ENCODE assay signal across 30 cellular contexts in the genomic region with DNA sequence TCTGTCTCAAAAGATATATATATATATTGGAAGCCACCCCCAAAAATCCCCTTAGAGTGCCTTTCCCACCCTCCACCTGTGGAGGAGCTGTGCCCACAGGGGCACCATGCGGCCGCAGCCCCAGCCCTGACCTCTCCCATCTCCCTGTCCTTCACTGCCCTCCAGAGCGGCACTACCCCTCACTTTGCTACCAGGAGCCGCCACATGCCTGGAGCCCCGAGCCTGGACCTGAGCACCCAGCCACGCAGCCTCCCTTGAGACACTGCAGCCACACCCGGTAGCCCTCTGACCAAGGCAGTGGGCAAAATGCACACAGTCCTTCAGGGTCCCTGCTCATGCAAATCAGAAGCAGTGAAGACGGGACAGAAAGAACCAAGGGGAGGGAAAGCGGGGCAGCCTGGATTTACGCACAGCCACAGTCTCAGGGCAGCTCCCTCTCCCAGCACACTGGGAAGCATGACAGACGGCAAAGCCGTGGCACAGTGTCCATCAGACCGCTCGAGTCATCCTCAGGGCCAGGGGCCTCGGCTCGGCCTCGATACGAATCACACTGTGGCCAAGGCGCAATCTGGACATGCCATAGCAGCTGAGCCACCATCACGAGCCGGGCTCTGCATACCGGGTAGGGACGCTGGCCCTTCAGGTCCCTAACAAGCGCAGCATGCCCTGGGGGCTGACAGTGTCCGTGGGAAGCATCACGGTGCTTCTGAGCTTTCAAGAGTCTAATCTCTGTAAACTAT. TPM values are rescaled to one million over a fixed set of nuclear protein-coding genes. Genes with fewer than 3 reads are reported as not detected.
DNase-seq lines count a peak whose midpoint lies in the region; ATAC-seq, FAIRE-seq and TF ChIP-seq lines count a peak whose summit lies in the region.
"Had no signal": no experiment of that assay in that cellular context is flagged by ENCODE, and none has a peak within 500 bp of the region (broad histone marks: within the 10 kb centered on the region; RNA-seq: fewer than 3 reads in every experiment).

No MANE protein-coding gene starts in this region.

- 93% methylated on average over 25 of the region's 26 CpGs; no CpG with 5 or more reads in 1 of the 2 experiments for WGBS in H1 (ENCODE audit: extremely low coverage in 1 of 2, insufficient coverage in 1 of 2, insufficient read length in 1 of 2, insufficient replicate concordance in 2 of 2, low coverage in 1 of 2, low lambda C conversion rate in 2 of 2, missing lambda C conversion rate in 1 of 2), 2 experiments

- no peak overlapping the region for H4K5ac ChIP-seq in H1 (ENCODE audit: insufficient read length, low read depth, low read length)

- TF ChIP-seq EP300 in H1 (IDR thresholded peaks at IDR 0.05; ENCODE audit: borderline replicate concordance in 1 of 2, low read depth in 2 of 2, low read length in 2 of 2) = no peak

- peaks cover 33 to 40% of the 10 kb centered on the region in 2 experiments for H4K20me1 ChIP-seq in H1 (replicated peaks in 1 of 2; ENCODE audit: control insufficient read depth in 1 of 2, insufficient read depth in 2 of 2, low read length in 2 of 2)
- H4K20me1 ChIP-seq in neural progenitor cell (ENCODE audit: low read depth) = peaks cover 76% of the 10 kb centered on the region

- no peak overlapping the region for H4K91ac ChIP-seq in H1 (replicated peaks; ENCODE audit: insufficient read length, low read length)

- CTCF ChIA-PET in H1 (lab: Charles Lee; ENCODE audit: partially characterized antibody) = interaction anchor here (1.0 to 5.4 kb wide), 8 partner anchors 10 to 248 kb away, joined by 3 to 30 read pairs (median 3); no protein-coding TSS in a partner anchor

- H3K27me3 ChIP-seq in H1 (replicated peaks in 1 of 4; ENCODE audit: control insufficient read depth in 3 of 4, extremely low read depth in 1 of 4, insufficient read depth in 3 of 4, low read length in 3 of 4) (no peaks in the 10 kb centered on the region), lower lobe of right lung (ENCODE audit: low read depth) (no peaks in the 10 kb centered on the region), neural progenitor cell (no peaks in the 10 kb centered on the region)
- H3K27me3 ChIP-seq: esophagus muscularis mucosa, upper lobe of left lung had no signal

- no peak overlapping the region for H3K27ac Mint-ChIP-seq in activated naive CD8-positive, alpha-beta T cell treated with anti-CD3 and anti-CD28 coated beads, Interleukin-2, amount 10 ng/mL, durations not matched to agents 7 days and 5 days
- H3K27ac Mint-ChIP-seq in activated naive CD8-positive, alpha-beta T cell treated with anti-CD3 and anti-CD28 coated beads, Interleukin-2, amount 50 U/mL, for 24 hours = no peak overlapping the region
- H3K27ac Mint-ChIP-seq in neural progenitor cell = no peak overlapping the region
- H3K27ac Mint-ChIP-seq: activated T-cell treated with anti-CD3 and anti-CD28 coated beads, Interleukin-2, amount 50 U/mL, for 24 hours; naive thymus-derived CD8-positive, alpha-beta T cell; stimulated activated naive B cell treated with anti-CD40 and anti-IgM and Interleukin-4, amounts not matched to agents 10 μg/mL and 1 μg/mL and 100 μg/mL, for 72 hours; T-helper 2 cell treated with Interferon-gamma antibody and Interleukin-4, amounts not matched to agents 5 μg/mL and 100 μg/mL, for 36 hours had no signal

- no peak overlapping the region for H3K27ac ChIP-seq in H1 (ENCODE audit: low read depth, low read length)
- H3K27ac ChIP-seq in lower lobe of right lung = no peak overlapping the region
- no peak overlapping the region for H3K27ac ChIP-seq in neural progenitor cell
- H3K27ac ChIP-seq: esophagus muscularis mucosa, skin epidermis, upper lobe of left lung had no signal

- no peaks in the 10 kb centered on the region for H3K27me3 Mint-ChIP-seq in activated naive CD8-positive, alpha-beta T cell treated with anti-CD3 and anti-CD28 coated beads, Interleukin-2, amount 10 ng/mL, durations not matched to agents 7 days and 5 days
- H3K27me3 Mint-ChIP-seq in activated naive CD8-positive, alpha-beta T cell treated with anti-CD3 and anti-CD28 coated beads, Interleukin-2, amount 50 U/mL, for 24 hours = no peaks in the 10 kb centered on the region
- peaks cover 2% of the 10 kb centered on the region for H3K27me3 Mint-ChIP-seq in neural progenitor cell (ENCODE audit: insufficient read depth, low read depth)
- H3K27me3 Mint-ChIP-seq: activated T-cell treated with anti-CD3 and anti-CD28 coated beads, Interleukin-2, amount 50 U/mL, for 24 hours; CD8-positive, alpha-beta memory T cell; naive thymus-derived CD8-positive, alpha-beta T cell; stimulated activated naive B cell treated with anti-CD40 and anti-IgM and Interleukin-4, amounts not matched to agents 10 μg/mL and 1 μg/mL and 100 μg/mL, for 72 hours had no signal

- H3K4me1 Mint-ChIP-seq in activated naive CD8-positive, alpha-beta T cell treated with anti-CD3 and anti-CD28 coated beads, Interleukin-2, amount 10 ng/mL, durations not matched to agents 7 days and 5 days = peaks cover 10% of the 10 kb centered on the region
- peaks cover 10% of the 10 kb centered on the region for H3K4me1 Mint-ChIP-seq in activated naive CD8-positive, alpha-beta T cell treated with anti-CD3 and anti-CD28 coated beads, Interleukin-2, amount 50 U/mL, for 24 hours
- peaks cover 21% of the 10 kb centered on the region for H3K4me1 Mint-ChIP-seq in neural progenitor cell

- peak; percentile 12 for DNase-seq in activated naive CD8-positive, alpha-beta T cell treated with anti-CD3 and anti-CD28 coated beads, Interleukin-2, amount 10 ng/mL, durations not matched to agents 7 days and 5 days
- no peak for DNase-seq in activated naive CD8-positive, alpha-beta T cell treated with anti-CD3 and anti-CD28 coated beads, Interleukin-2, amount 50 U/mL, for 24 hours
- DNase-seq in H1 (ENCODE audit: low read depth in 1 of 2, low spot score in 2 of 2) (no peak), lower lobe of right lung (peak; percentile 36), NCI-H146 (lab: John Stamatoyannopoulos, UW) (no peak), neural progenitor cell (ENCODE audit: low spot score) (no peak)
- DNase-seq: activated CD4-positive, alpha-beta T cell treated with anti-CD3 and anti-CD28 coated beads for 48 hours; activated CD8-positive, alpha-beta memory T cell treated with anti-CD3 and anti-CD28 coated beads for 24 hours; activated gamma-delta T cell treated with Interleukin-2 at 50 U/mL for 16 hours; activated T-cell treated with anti-CD3 and anti-CD28 coated beads, Interleukin-2, amount 50 U/mL, for 24 hours; dermis blood vessel endothelial cell; foreskin fibroblast; naive thymus-derived CD8-positive, alpha-beta T cell; NCI-H1417; NCI-H2081; NCI-H526 treated with DMSO at 0.1 percent for 48 hours; PC-3; SHP77; stimulated activated naive B cell treated with anti-CD40 and anti-IgM and Interleukin-4, amounts not matched to agents 10 μg/mL and 1 μg/mL and 100 μg/mL, for 72 hours; upper lobe of left lung had no signal

- TF ChIP-seq CTCF in H1 (IDR thresholded peaks at IDR 0.05; ENCODE audit: control extremely low read depth in 1 of 3, insufficient read depth in 1 of 3, low read depth in 1 of 3, low read length in 3 of 3) (no peak), lower lobe of right lung (IDR thresholded peaks at IDR 0.05) (no peak), neural progenitor cell (IDR thresholded peaks at IDR 0.05) (no peak)

- no peak overlapping the region for H3K14ac ChIP-seq in H1 (ENCODE audit: insufficient read length)

- H3F3A ChIP-seq in neural progenitor cell (ENCODE audit: low read depth) = no peaks in the 10 kb centered on the region

- no peak overlapping the region; the same call in 1 of the 2 replicates for H3K18ac ChIP-seq in H1 (ENCODE audit: extremely low read depth, low read length)

- FAIRE-seq in H1 (lab: Jason Lieb, UNC) = no peak
- FAIRE-seq: A204.1, endometrium, HepG2, islet of Langerhans had no signal

- no peak for TF ChIP-seq POLR2A in H1 (IDR thresholded peaks at IDR 0.05; ENCODE audit: control extremely low read depth in 1 of 2, low read depth in 2 of 2, low read length in 2 of 2)

- H4K8ac ChIP-seq in H1 (ENCODE audit: extremely low read depth, insufficient read depth, low read length) = no peak overlapping the region; the same call in 1 of the 2 replicates

- H3K79me1 ChIP-seq in H1 (ENCODE audit: low read depth, low read length) = peaks cover 26% of the 10 kb centered on the region

- H3K23me2 ChIP-seq in H1 (ENCODE audit: low read depth, low read length) = no peaks in the 10 kb centered on the region

- H3K9me3 ChIP-seq in H1 (ENCODE audit: insufficient read depth in 2 of 2, low read depth in 1 of 2, low read length in 1 of 2) (no peaks in the 10 kb centered on the region), lower lobe of right lung (no peaks in the 10 kb centered on the region), neural progenitor cell (ENCODE audit: low read depth) (no peaks in the 10 kb centered on the region)
- H3K9me3 ChIP-seq: esophagus muscularis mucosa, upper lobe of left lung had no signal

- no peak for ATAC-seq in activated naive CD8-positive, alpha-beta T cell treated with anti-CD3 and anti-CD28 coated beads, Interleukin-2, amount 10 ng/mL, durations not matched to agents 7 days and 5 days (ENCODE audit: low read depth)
- no peak for ATAC-seq in activated naive CD8-positive, alpha-beta T cell treated with anti-CD3 and anti-CD28 coated beads, Interleukin-2, amount 50 U/mL, for 24 hours
- no peak for ATAC-seq in lower lobe of right lung
- no peak for ATAC-seq in GM18907 (IDR thresholded peaks at IDR 0.05; ENCODE audit: unreplicated experiment)
- no peak for ATAC-seq in HG02981 (IDR thresholded peaks at IDR 0.05; ENCODE audit: unreplicated experiment)
- ATAC-seq: HepG2; naive thymus-derived CD8-positive, alpha-beta T cell; PC-3; stimulated activated naive B cell treated with anti-CD40 and anti-IgM and Interleukin-4, amounts not matched to agents 10 μg/mL and 1 μg/mL and 100 μg/mL, for 72 hours had no signal

- H2AFZ ChIP-seq in H1 (ENCODE audit: low read length) (no peak overlapping the region), neural progenitor cell (replicated peaks) (no peak overlapping the region)

- no peak overlapping the region for H3K4ac ChIP-seq in H1 (replicated peaks; ENCODE audit: insufficient read length, low read depth, low read length)

- no peak overlapping the region for H2BK20ac ChIP-seq in H1 (ENCODE audit: low read length)

- no peak overlapping the region for H3K4me3 Mint-ChIP-seq in activated naive CD8-positive, alpha-beta T cell treated with anti-CD3 and anti-CD28 coated beads, Interleukin-2, amount 10 ng/mL, durations not matched to agents 7 days and 5 days
- H3K4me3 Mint-ChIP-seq in activated naive CD8-positive, alpha-beta T cell treated with anti-CD3 and anti-CD28 coated beads, Interleukin-2, amount 50 U/mL, for 24 hours = no peak overlapping the region
- H3K4me3 Mint-ChIP-seq in neural progenitor cell = no peak overlapping the region
- H3K4me3 Mint-ChIP-seq: activated T-cell treated with anti-CD3 and anti-CD28 coated beads, Interleukin-2, amount 50 U/mL, for 24 hours; CD8-positive, alpha-beta memory T cell; naive thymus-derived CD8-positive, alpha-beta T cell; stimulated activated naive B cell treated with anti-CD40 and anti-IgM and Interleukin-4, amounts not matched to agents 10 μg/mL and 1 μg/mL and 100 μg/mL, for 72 hours; T-helper 2 cell treated with Interferon-gamma antibody and Interleukin-4, amounts not matched to agents 5 μg/mL and 100 μg/mL, for 36 hours had no signal

- H3K4me1 ChIP-seq in H1 (replicated peaks in 1 of 4; ENCODE audit: control insufficient read depth in 3 of 4, insufficient read depth in 4 of 4, low read length in 3 of 4) (peaks cover 0 to 11% (median 6%) of the 10 kb centered on the region in 4 experiments; a peak in 5 of 7 replicates), lower lobe of right lung (peaks cover 21% of the 10 kb centered on the region), neural progenitor cell (peaks cover 6% of the 10 kb centered on the region)

- H3K4me2 ChIP-seq in H1 (ENCODE audit: insufficient read depth in 1 of 2, low read depth in 2 of 2, low read length in 2 of 2) = no peak overlapping the region
- no peak overlapping the region for H3K4me2 ChIP-seq in neural progenitor cell

- H2AK5ac ChIP-seq in H1 (ENCODE audit: low read depth, low read length) = peak overlapping the region; percentile 80

- H3K9ac ChIP-seq in H1 (replicated peaks in 1 of 4; ENCODE audit: extremely low read depth in 1 of 4, low read depth in 3 of 4, low read length in 3 of 4) = no peak overlapping the region
- H3K9ac ChIP-seq in neural progenitor cell = no peak overlapping the region

- no peak overlapping the region for H2BK15ac ChIP-seq in H1 (ENCODE audit: low read length)

- no peak overlapping the region for H3K56ac ChIP-seq in H1 (replicated peaks; ENCODE audit: insufficient read length, low read depth, low read length)

- H2BK12ac ChIP-seq in H1 (ENCODE audit: low read depth, low read length) = no peak overlapping the region

- no peak overlapping the region for H3K23ac ChIP-seq in H1 (ENCODE audit: insufficient read length)

- no peak overlapping the region for H2BK120ac ChIP-seq in H1 (replicated peaks; ENCODE audit: low read depth, low read length)

- no peak overlapping the region for H3K4me3 ChIP-seq in H1 (ENCODE audit: extremely low read depth in 1 of 4, insufficient read depth in 2 of 4, low read depth in 3 of 4, low read length in 4 of 4)
- no peak overlapping the region for H3K4me3 ChIP-seq in lower lobe of right lung
- H3K4me3 ChIP-seq in neural progenitor cell = no peak overlapping the region
- H3K4me3 ChIP-seq: esophagus muscularis mucosa, skin epidermis, upper lobe of left lung had no signal

- H3K9me3 Mint-ChIP-seq in activated naive CD8-positive, alpha-beta T cell treated with anti-CD3 and anti-CD28 coated beads, Interleukin-2, amount 10 ng/mL, durations not matched to agents 7 days and 5 days = peaks cover 1% of the 10 kb centered on the region
- no peaks in the 10 kb centered on the region for H3K9me3 Mint-ChIP-seq in activated naive CD8-positive, alpha-beta T cell treated with anti-CD3 and anti-CD28 coated beads, Interleukin-2, amount 50 U/mL, for 24 hours
- H3K9me3 Mint-ChIP-seq in neural progenitor cell = peaks cover 5% of the 10 kb centered on the region
- H3K9me3 Mint-ChIP-seq: activated T-cell treated with anti-CD3 and anti-CD28 coated beads, Interleukin-2, amount 50 U/mL, for 24 hours; CD8-positive, alpha-beta memory T cell; naive thymus-derived CD8-positive, alpha-beta T cell; stimulated activated naive B cell treated with anti-CD40 and anti-IgM and Interleukin-4, amounts not matched to agents 10 μg/mL and 1 μg/mL and 100 μg/mL, for 72 hours; T-helper 2 cell treated with Interferon-gamma antibody and Interleukin-4, amounts not matched to agents 5 μg/mL and 100 μg/mL, for 36 hours had no signal

- peak in 1 of 2 experiments; percentile 13; a peak in 1 of 4 replicates for TF ChIP-seq RAD21 in H1 (IDR thresholded peaks at IDR 0.05 in 1 of 2, conservative IDR thresholded peaks at IDR 0.05 in 1 of 2; ENCODE audit: low read depth in 2 of 2, low read length in 2 of 2)

- H3K79me2 ChIP-seq in H1 (ENCODE audit: control insufficient read depth in 1 of 2, insufficient read depth in 2 of 2, low read length in 2 of 2) = peaks cover 7 to 92% of the 10 kb centered on the region in 2 experiments; a peak in 3 of 4 replicates
- peaks cover 94% of the 10 kb centered on the region for H3K79me2 ChIP-seq in neural progenitor cell (ENCODE audit: low read depth)

- H3K36me3 ChIP-seq in H1 (ENCODE audit: control insufficient read depth in 2 of 4, insufficient read depth in 4 of 4, low read length in 3 of 4) (no peaks in the 10 kb centered on the region; a peak in 2 of 8 replicates), lower lobe of right lung (peaks cover 10% of the 10 kb centered on the region), neural progenitor cell (no peaks in the 10 kb centered on the region)

- H3K36me3 Mint-ChIP-seq in activated naive CD8-positive, alpha-beta T cell treated with anti-CD3 and anti-CD28 coated beads, Interleukin-2, amount 10 ng/mL, durations not matched to agents 7 days and 5 days = peaks cover 4% of the 10 kb centered on the region
- H3K36me3 Mint-ChIP-seq in activated naive CD8-positive, alpha-beta T cell treated with anti-CD3 and anti-CD28 coated beads, Interleukin-2, amount 50 U/mL, for 24 hours (ENCODE audit: low read depth) = peaks cover 8% of the 10 kb centered on the region
- peaks cover 28% of the 10 kb centered on the region for H3K36me3 Mint-ChIP-seq in neural progenitor cell

- intact Hi-C loops in lower lobe of right lung (cut with DNase I) = no loop called here

- POLR2A ChIA-PET in activated naive CD8-positive, alpha-beta T cell treated with anti-CD3 and anti-CD28 coated beads, Interleukin-2, amount 10 ng/mL, durations not matched to agents 7 days and 5 days (lab: Charles Lee) = interaction anchor here (1.3 kb wide), 1 partner anchor 10 kb away, joined by 4 read pairs; the partner anchor contains the start of gene HDAC4
- POLR2A ChIA-PET in H1 (lab: Charles Lee; ENCODE audit: partially characterized antibody) = interaction anchor here (1.3 to 3.6 kb wide), 3 partner anchors 8 to 39 kb away, joined by 3 to 9 read pairs (median 7); no protein-coding TSS in a partner anchor

- H2BK5ac ChIP-seq in H1 (ENCODE audit: low read depth, low read length) = no peak overlapping the region

RNA-seq across cellular contexts. Expression of gene HDAC4, which starts 10.1 kb away (rescaled TPM):
- 10 to 100 TPM; 54.0 to 57.4 TPM for total RNA-seq in activated naive CD8-positive, alpha-beta T cell treated with anti-CD3 and anti-CD28 coated beads, Interleukin-2, amount 10 ng/mL, durations not matched to agents 7 days and 5 days
- total RNA-seq in H1 (2021; fragmentation: NEBNext Ultra II Directional; extraction: Animal tissue kit (Norgen Biotek cat#: 25700)) = 31.3 and 31.5 TPM in 2 replicates
- polyA plus RNA-seq in H1 (2011; rRNA removed) = 15.4 and 31.2 TPM in 2 replicates
- polyA plus RNA-seq in H1 (2011; cell fraction: cytosol; rRNA removed) = 14.3 TPM
- 24.1 TPM for polyA plus RNA-seq in H1 (2011; cell fraction: nucleus; rRNA removed)
- 9.7 to 17.8 TPM (median 12.6 TPM) in 4 replicates for polyA plus RNA-seq in H1 (2012, experiment 1 of 2)
- polyA plus RNA-seq in H1 (2012, experiment 2 of 2) = 5.0 TPM
- 14.8 TPM for polyA plus RNA-seq in H1 (2013, experiment 1 of 2)
- 12.6 TPM for polyA plus RNA-seq in H1 (2013, experiment 2 of 2)
- 35.1 and 38.5 TPM in 2 replicates for polyA minus RNA-seq in H1 (2011; rRNA and poly(A)+ RNA removed)
- 26.3 TPM for polyA minus RNA-seq in H1 (2011; cell fraction: cytosol; rRNA and poly(A)+ RNA removed)
- 47.3 TPM for polyA minus RNA-seq in H1 (2011; cell fraction: nucleus; rRNA and poly(A)+ RNA removed)
- total RNA-seq in lower lobe of right lung (44.9 TPM), neural progenitor cell (ENCODE audit: low replicate concordance) (36.0 and 40.8 TPM in 2 replicates)

Comparison
In these comparisons a context has a peak if more than half of its experiments do, and no peak if none do; other contexts are left out.
1. DNase-seq: peak in activated naive CD8-positive, alpha-beta T cell treated with anti-CD3 and anti-CD28 coated beads, Interleukin-2, amount 10 ng/mL, durations not matched to agents 7 days and 5 days (single experiment) and lower lobe of right lung (single experiment); none in activated naive CD8-positive, alpha-beta T cell treated with anti-CD3 and anti-CD28 coated beads, Interleukin-2, amount 50 U/mL, for 24 hours (single experiment), H1 (0 of 2), NCI-H146 (single experiment) and neural progenitor cell (single experiment).